Comparison of ENCODE assay signal across 2 cellular contexts in the genomic region with DNA sequence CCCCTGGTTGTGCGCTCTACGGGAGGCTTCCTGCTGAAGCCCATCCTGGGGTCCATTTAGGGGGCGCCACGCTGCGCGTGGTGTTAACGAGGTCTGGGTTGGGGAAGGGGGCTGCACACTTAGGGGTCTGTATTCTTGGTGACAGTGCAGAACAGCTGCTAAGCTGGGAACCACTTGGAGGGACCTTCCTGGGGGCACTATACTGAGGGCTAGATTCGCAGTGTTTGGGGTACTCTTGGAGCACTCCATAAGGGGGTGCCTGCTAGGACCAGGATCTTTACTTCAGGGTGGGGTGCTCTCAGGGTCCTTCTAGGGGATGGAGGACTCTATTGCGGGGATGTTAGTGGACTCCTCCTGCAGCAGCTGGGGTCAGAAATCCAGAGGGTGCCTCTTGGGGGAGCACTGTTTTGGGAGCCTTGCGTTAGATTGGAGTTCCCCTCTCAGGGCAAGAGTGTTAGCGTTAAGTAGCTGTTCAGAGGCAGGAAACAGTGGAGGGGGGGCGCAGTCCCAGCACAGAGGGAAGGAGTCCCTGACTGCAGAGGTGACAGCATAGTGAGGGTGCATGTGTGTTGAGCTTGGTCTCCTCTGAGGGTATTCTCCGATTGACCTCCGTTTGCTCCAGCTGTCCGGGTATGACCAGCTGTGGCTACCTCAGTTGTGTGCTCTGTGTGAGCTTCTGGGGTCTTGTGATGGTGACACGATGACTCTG.
TF ChIP-seq lines count a peak whose summit lies in the region.

No MANE protein-coding gene starts in this region.

TF ChIP-seq in HCT116, 20 proteins besides CTCF, POLR2A, EP300 and RAD21 (continued from another document):
- no peak for TF ChIP-seq SRF (IDR thresholded peaks at IDR 0.05; ENCODE audit: low read depth)
- no peak for TF ChIP-seq ZFX (IDR thresholded peaks at IDR 0.05)
- TF ChIP-seq ELF1 (IDR thresholded peaks at IDR 0.05; ENCODE audit: borderline replicate concordance, low read depth) = no peak
- TF ChIP-seq YY1 (IDR thresholded peaks at IDR 0.05; ENCODE audit: extremely low read depth, insufficient replicate concordance, low read depth, low read length) = no peak
- TF ChIP-seq, protein P1, sequence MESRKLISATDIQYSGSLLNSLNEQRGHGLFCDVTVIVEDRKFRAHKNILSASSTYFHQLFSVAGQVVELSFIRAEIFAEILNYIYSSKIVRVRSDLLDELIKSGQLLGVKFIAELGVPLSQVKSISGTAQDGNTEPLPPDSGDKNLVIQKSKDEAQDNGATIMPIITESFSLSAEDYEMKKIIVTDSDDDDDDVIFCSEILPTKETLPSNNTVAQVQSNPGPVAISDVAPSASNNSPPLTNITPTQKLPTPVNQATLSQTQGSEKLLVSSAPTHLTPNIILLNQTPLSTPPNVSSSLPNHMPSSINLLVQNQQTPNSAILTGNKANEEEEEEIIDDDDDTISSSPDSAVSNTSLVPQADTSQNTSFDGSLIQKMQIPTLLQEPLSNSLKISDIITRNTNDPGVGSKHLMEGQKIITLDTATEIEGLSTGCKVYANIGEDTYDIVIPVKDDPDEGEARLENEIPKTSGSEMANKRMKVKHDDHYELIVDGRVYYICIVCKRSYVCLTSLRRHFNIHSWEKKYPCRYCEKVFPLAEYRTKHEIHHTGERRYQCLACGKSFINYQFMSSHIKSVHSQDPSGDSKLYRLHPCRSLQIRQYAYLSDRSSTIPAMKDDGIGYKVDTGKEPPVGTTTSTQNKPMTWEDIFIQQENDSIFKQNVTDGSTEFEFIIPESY (IDR thresholded peaks at IDR 0.05; ENCODE audit: extremely low read depth, insufficient replicate concordance, low read length) = no peak

TF ChIP-seq in WTC11, 78 proteins besides CTCF, POLR2A, EP300 and RAD21:
- TF ChIP-seq E2F5 (CRISPR knock-in tag; IDR thresholded peaks at IDR 0.05) = no peak
- no peak for TF ChIP-seq ETV6 (CRISPR knock-in tag; IDR thresholded peaks at IDR 0.05)
- no peak for TF ChIP-seq NFATC4 (CRISPR knock-in tag; IDR thresholded peaks at IDR 0.05)
- no peak for TF ChIP-seq ZNF263 (CRISPR knock-in tag; IDR thresholded peaks at IDR 0.05; ENCODE audit: low read depth)
- TF ChIP-seq ZBTB21 (CRISPR knock-in tag; IDR thresholded peaks at IDR 0.05; ENCODE audit: borderline replicate concordance) = no peak
- no peak for TF ChIP-seq JAZF1 (CRISPR knock-in tag; IDR thresholded peaks at IDR 0.05)
- TF ChIP-seq USF2 (CRISPR knock-in tag; IDR thresholded peaks at IDR 0.05) = no peak
- no peak for TF ChIP-seq RELA (CRISPR knock-in tag; IDR thresholded peaks at IDR 0.05; ENCODE audit: borderline replicate concordance)
- TF ChIP-seq AR (CRISPR knock-in tag; IDR thresholded peaks at IDR 0.05) = no peak
- no peak for TF ChIP-seq ZNF121 (CRISPR knock-in tag; IDR thresholded peaks at IDR 0.05)
- no peak for TF ChIP-seq MYBL2 (CRISPR knock-in tag; IDR thresholded peaks at IDR 0.05)
- no peak for TF ChIP-seq SMAD4 (CRISPR knock-in tag; IDR thresholded peaks at IDR 0.05)
- no peak for TF ChIP-seq ATF1 (CRISPR knock-in tag; IDR thresholded peaks at IDR 0.05)
- no peak for TF ChIP-seq ZNF671 (CRISPR knock-in tag; IDR thresholded peaks at IDR 0.05)
- TF ChIP-seq, protein P2, sequence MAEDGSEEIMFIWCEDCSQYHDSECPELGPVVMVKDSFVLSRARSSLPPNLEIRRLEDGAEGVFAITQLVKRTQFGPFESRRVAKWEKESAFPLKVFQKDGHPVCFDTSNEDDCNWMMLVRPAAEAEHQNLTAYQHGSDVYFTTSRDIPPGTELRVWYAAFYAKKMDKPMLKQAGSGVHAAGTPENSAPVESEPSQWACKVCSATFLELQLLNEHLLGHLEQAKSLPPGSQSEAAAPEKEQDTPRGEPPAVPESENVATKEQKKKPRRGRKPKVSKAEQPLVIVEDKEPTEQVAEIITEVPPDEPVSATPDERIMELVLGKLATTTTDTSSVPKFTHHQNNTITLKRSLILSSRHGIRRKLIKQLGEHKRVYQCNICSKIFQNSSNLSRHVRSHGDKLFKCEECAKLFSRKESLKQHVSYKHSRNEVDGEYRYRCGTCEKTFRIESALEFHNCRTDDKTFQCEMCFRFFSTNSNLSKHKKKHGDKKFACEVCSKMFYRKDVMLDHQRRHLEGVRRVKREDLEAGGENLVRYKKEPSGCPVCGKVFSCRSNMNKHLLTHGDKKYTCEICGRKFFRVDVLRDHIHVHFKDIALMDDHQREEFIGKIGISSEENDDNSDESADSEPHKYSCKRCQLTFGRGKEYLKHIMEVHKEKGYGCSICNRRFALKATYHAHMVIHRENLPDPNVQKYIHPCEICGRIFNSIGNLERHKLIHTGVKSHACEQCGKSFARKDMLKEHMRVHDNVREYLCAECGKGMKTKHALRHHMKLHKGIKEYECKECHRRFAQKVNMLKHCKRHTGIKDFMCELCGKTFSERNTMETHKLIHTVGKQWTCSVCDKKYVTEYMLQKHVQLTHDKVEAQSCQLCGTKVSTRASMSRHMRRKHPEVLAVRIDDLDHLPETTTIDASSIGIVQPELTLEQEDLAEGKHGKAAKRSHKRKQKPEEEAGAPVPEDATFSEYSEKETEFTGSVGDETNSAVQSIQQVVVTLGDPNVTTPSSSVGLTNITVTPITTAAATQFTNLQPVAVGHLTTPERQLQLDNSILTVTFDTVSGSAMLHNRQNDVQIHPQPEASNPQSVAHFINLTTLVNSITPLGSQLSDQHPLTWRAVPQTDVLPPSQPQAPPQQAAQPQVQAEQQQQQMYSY (CRISPR knock-in tag; IDR thresholded peaks at IDR 0.05) = no peak
